Comparison of ENCODE assay signal across 16 cellular contexts in genomic region chr3:27625848-27626247, GRCh38.
DNase-seq lines count a peak whose midpoint lies in the region; ATAC-seq and TF ChIP-seq lines count a peak whose summit lies in the region.
"Had no signal": no experiment of that assay in that cellular context is flagged by ENCODE, and none has a peak within 500 bp of the region (broad histone marks: within the 10 kb centered on the region; RNA-seq: fewer than 3 reads in every experiment).

No MANE protein-coding gene starts in this region.

- peak overlapping the region; percentile 37 for H3K4me3 Mint-ChIP-seq in T-helper 2 cell treated with Interferon-gamma antibody and Interleukin-4, amounts not matched to agents 5 μg/mL and 100 μg/mL, for 36 hours
- H3K4me3 Mint-ChIP-seq in stimulated activated effector memory CD8-positive, alpha-beta T cell treated with anti-CD3 and anti-CD28 coated beads, Interleukin-12 subunit alpha, Interleukin-12 subunit beta, amount 100 ng/mL, for 72 hours, result no peak overlapping the region
- no peak overlapping the region for H3K4me3 Mint-ChIP-seq in activated T-helper 17 cell treated with anti-CD3 and anti-CD28 coated beads, Interleukin-2, amount 50 U/mL, for 72 hours

- H3K4me3 ChIP-seq in IMR-90 (ENCODE audit: insufficient read depth, low read depth, low read length) (no peak overlapping the region), coronary artery (no peak overlapping the region)

- no peaks in the 10 kb centered on the region for H3K79me1 ChIP-seq in IMR-90 (ENCODE audit: low read depth in 1 of 2, low read length in 2 of 2)

- no peak overlapping the region for H3K23ac ChIP-seq in IMR-90 (ENCODE audit: low read depth, low read length)

- H4K8ac ChIP-seq in IMR-90 (ENCODE audit: low read depth in 2 of 2, low read length in 2 of 2), result peak overlapping the region in 1 of 2 experiments; percentile 24; a peak in 1 of 4 replicates

- H4K20me1 ChIP-seq in IMR-90 (ENCODE audit: insufficient read depth, low read length), result no peaks in the 10 kb centered on the region

- H4K91ac ChIP-seq in IMR-90 (ENCODE audit: insufficient read depth, low read depth, low read length), result peak overlapping the region; percentile 10; the same call in 1 of the 2 replicates

- peak overlapping the region; percentile 34; the same call in 1 of the 3 replicates for H2BK15ac ChIP-seq in IMR-90 (ENCODE audit: low read depth, low read length)

- no CpG with 5 or more reads among the region's 3 CpGs for WGBS in IMR-90 (ENCODE audit: extremely low coverage in 2 of 2, insufficient read length in 1 of 2), 2 experiments

- H3K56ac ChIP-seq in IMR-90 (ENCODE audit: extremely low read depth, insufficient read depth, low read length), result no peak overlapping the region

- H3K4me1 Mint-ChIP-seq in T-helper 2 cell treated with Interferon-gamma antibody and Interleukin-4, amounts not matched to agents 5 μg/mL and 100 μg/mL, for 36 hours (ENCODE audit: low read depth), result peaks cover 55% of the 10 kb centered on the region
- peaks cover 45% of the 10 kb centered on the region for H3K4me1 Mint-ChIP-seq in stimulated activated effector memory CD8-positive, alpha-beta T cell treated with anti-CD3 and anti-CD28 coated beads, Interleukin-12 subunit alpha, Interleukin-12 subunit beta, amount 100 ng/mL, for 72 hours
- peaks cover 21% of the 10 kb centered on the region for H3K4me1 Mint-ChIP-seq in activated T-helper 17 cell treated with anti-CD3 and anti-CD28 coated beads, Interleukin-2, amount 50 U/mL, for 72 hours

- H3K36me3 Mint-ChIP-seq in T-helper 2 cell treated with Interferon-gamma antibody and Interleukin-4, amounts not matched to agents 5 μg/mL and 100 μg/mL, for 36 hours (ENCODE audit: low read depth), result peaks cover 1% of the 10 kb centered on the region
- no peaks in the 10 kb centered on the region for H3K36me3 Mint-ChIP-seq in stimulated activated effector memory CD8-positive, alpha-beta T cell treated with anti-CD3 and anti-CD28 coated beads, Interleukin-12 subunit alpha, Interleukin-12 subunit beta, amount 100 ng/mL, for 72 hours
- no peaks in the 10 kb centered on the region for H3K36me3 Mint-ChIP-seq in activated T-helper 17 cell treated with anti-CD3 and anti-CD28 coated beads, Interleukin-2, amount 50 U/mL, for 72 hours (ENCODE audit: low read depth)

- H2AFZ ChIP-seq in IMR-90 (replicated peaks; ENCODE audit: low read length, poor library complexity), result no peak overlapping the region

- H2BK120ac ChIP-seq in IMR-90 (ENCODE audit: low read depth, low read length), result no peak overlapping the region

- intact Hi-C loops in IMR-90 (cut with micrococcal nuclease), result no loop called here

- H3K9ac ChIP-seq in IMR-90 (ENCODE audit: low read depth, low read length), result no peak overlapping the region

- no peak overlapping the region for H4K5ac ChIP-seq in IMR-90 (ENCODE audit: low read depth, low read length)

- 0 out of 2 replicates have a peak overlapping the region, but pooled peaks have one; percentile 16 for H3K14ac ChIP-seq in IMR-90 (replicated peaks; ENCODE audit: low read depth, low read length)

- dilution Hi-C loops in IMR-90 (cut with HindIII; ENCODE audit: low sequenced_read_pairs, unreplicated experiment), result no loop called here

- ATAC-seq in IMR-90 (ENCODE audit: low read depth) (no peak), GM19023 (IDR thresholded peaks at IDR 0.05; ENCODE audit: unreplicated experiment) (no peak)
- ATAC-seq in stimulated activated effector memory CD8-positive, alpha-beta T cell treated with anti-CD3 and anti-CD28 coated beads, Interleukin-12 subunit alpha, Interleukin-12 subunit beta, amount 100 ng/mL, for 72 hours, result peak; percentile 31
- ATAC-seq in activated T-helper 17 cell treated with anti-CD3 and anti-CD28 coated beads, Interleukin-2, amount 50 U/mL, for 72 hours (replicated peaks), result no peak
- ATAC-seq: SK-N-SH treated with all-trans-retinoic acid at 6 μM for 48 hours had no signal

- H3K27ac ChIP-seq in IMR-90 (ENCODE audit: insufficient read depth, low read length) (no peak overlapping the region), coronary artery (no peak overlapping the region)
- H3K27ac ChIP-seq: C4-2B, HL-60 had no signal

- H2BK20ac ChIP-seq in IMR-90 (ENCODE audit: low read depth, low read length), result no peak overlapping the region

- H3K9me1 ChIP-seq in IMR-90 (ENCODE audit: insufficient read depth, low read length), result 0 out of 2 replicates have a peak, but pooled peaks cover 5% of the 10 kb centered on the region

- H3K4me1 ChIP-seq in IMR-90 (ENCODE audit: control insufficient read depth, insufficient read depth, low read length), result peaks cover 2% of the 10 kb centered on the region

- no peaks in the 10 kb centered on the region for H3K9me3 ChIP-seq in IMR-90 (ENCODE audit: control insufficient read depth, insufficient read depth, low read length)

- peak overlapping the region; percentile 69 for H3K27ac Mint-ChIP-seq in T-helper 2 cell treated with Interferon-gamma antibody and Interleukin-4, amounts not matched to agents 5 μg/mL and 100 μg/mL, for 36 hours
- peak overlapping the region; percentile 83 for H3K27ac Mint-ChIP-seq in stimulated activated effector memory CD8-positive, alpha-beta T cell treated with anti-CD3 and anti-CD28 coated beads, Interleukin-12 subunit alpha, Interleukin-12 subunit beta, amount 100 ng/mL, for 72 hours
- no peak overlapping the region for H3K27ac Mint-ChIP-seq in activated T-helper 17 cell treated with anti-CD3 and anti-CD28 coated beads, Interleukin-2, amount 50 U/mL, for 72 hours

- no peak overlapping the region for H2BK5ac ChIP-seq in IMR-90 (ENCODE audit: low read depth, low read length, poor library complexity, severe bottlenecking)

- TF ChIP-seq RAD21 in IMR-90 (IDR thresholded peaks at IDR 0.05; ENCODE audit: low read length), result no peak

- no peaks in the 10 kb centered on the region for H3K27me3 ChIP-seq in IMR-90 (ENCODE audit: control insufficient read depth, insufficient read depth, low read length)

- no peak for DNase-seq in T-helper 2 cell treated with Interferon-gamma antibody and Interleukin-4, amounts not matched to agents 5 μg/mL and 100 μg/mL, for 36 hours (ENCODE audit: low spot score)
- DNase-seq in T-helper 2 cell (no peak), IMR-90 (peak; percentile 19), coronary artery (ENCODE audit: low spot score) (peak; percentile 36)
- DNase-seq in stimulated activated effector memory CD8-positive, alpha-beta T cell treated with anti-CD3 and anti-CD28 coated beads, Interleukin-12 subunit alpha, Interleukin-12 subunit beta, amount 100 ng/mL, for 72 hours (ENCODE audit: low spot score in 2 of 2), result no peak
- DNase-seq: EL, HCEC 1CT, NCI-H187, NCI-H2171 treated with DMSO at 0.1 percent for 48 hours, NCI-H510A, SHP77 had no signal

- in situ Hi-C loops in IMR-90 (cut with MboI; ENCODE audit: low sequenced_read_pairs), result no loop called here

- POLR2A ChIA-PET in IMR-90 (lab: Charles Lee; ENCODE audit: unreplicated experiment), result no interaction called here

- no peak overlapping the region for H3K4me2 ChIP-seq in IMR-90 (ENCODE audit: low read depth, low read length)

- H3K36me3 ChIP-seq in IMR-90 (ENCODE audit: control insufficient read depth, insufficient read depth, low read length), result no peaks in the 10 kb centered on the region

- no peak for TF ChIP-seq POLR2A in IMR-90 (IDR thresholded peaks at IDR 0.05; ENCODE audit: low read depth, low read length)

- H2AK9ac ChIP-seq in IMR-90 (replicated peaks; ENCODE audit: low read depth, low read length, poor library complexity), result no peak overlapping the region

- 0 out of 2 replicates have a peak overlapping the region, but pooled peaks have one; percentile 0 for H3K4ac ChIP-seq in IMR-90 (ENCODE audit: low read depth, low read length)

- H3K27me3 Mint-ChIP-seq in T-helper 2 cell treated with Interferon-gamma antibody and Interleukin-4, amounts not matched to agents 5 μg/mL and 100 μg/mL, for 36 hours (ENCODE audit: low read depth), result no peaks in the 10 kb centered on the region
- no peaks in the 10 kb centered on the region for H3K27me3 Mint-ChIP-seq in activated T-helper 17 cell treated with anti-CD3 and anti-CD28 coated beads, Interleukin-2, amount 50 U/mL, for 72 hours

- TF ChIP-seq CTCF in IMR-90 (conservative IDR thresholded peaks at IDR 0.05; ENCODE audit: low read depth, low read length) (no peak), coronary artery (IDR thresholded peaks at IDR 0.05) (no peak)

- H3K9me3 Mint-ChIP-seq in T-helper 2 cell treated with Interferon-gamma antibody and Interleukin-4, amounts not matched to agents 5 μg/mL and 100 μg/mL, for 36 hours, result no peaks in the 10 kb centered on the region
- H3K9me3 Mint-ChIP-seq in stimulated activated effector memory CD8-positive, alpha-beta T cell treated with anti-CD3 and anti-CD28 coated beads, Interleukin-12 subunit alpha, Interleukin-12 subunit beta, amount 100 ng/mL, for 72 hours, result no peaks in the 10 kb centered on the region
- H3K9me3 Mint-ChIP-seq in activated T-helper 17 cell treated with anti-CD3 and anti-CD28 coated beads, Interleukin-2, amount 50 U/mL, for 72 hours, result no peaks in the 10 kb centered on the region

- no TSS peak for BruUV-seq in IMR-90 (replicated peaks; lab: Mats Ljungman, UMichigan)

- no peak overlapping the region for H3K18ac ChIP-seq in IMR-90 (ENCODE audit: low read depth, low read length)

- H2AK5ac ChIP-seq in IMR-90 (ENCODE audit: low read depth, low read length), result peak overlapping the region; percentile 23; the same call in 1 of the 2 replicates

- CTCF ChIA-PET in IMR-90 (lab: Yijun Ruan, JAX), result no interaction called here

TF ChIP-seq in IMR-90, 13 proteins besides CTCF, POLR2A, EP300 and RAD21:
- no peak for TF ChIP-seq RFX5 (IDR thresholded peaks at IDR 0.05; ENCODE audit: low read depth, low read length)

Comparison
In these comparisons a context has a peak if more than half of its experiments do, and no peak if none do; other contexts are left out.
1. DNase-seq: peak in IMR-90 (single experiment) and coronary artery (single experiment); none in T-helper 2 cell treated with Interferon-gamma antibody and Interleukin-4, amounts not matched to agents 5 μg/mL and 100 μg/mL, for 36 hours (single experiment), T-helper 2 cell (0 of 5) and stimulated activated effector memory CD8-positive, alpha-beta T cell treated with anti-CD3 and anti-CD28 coated beads, Interleukin-12 subunit alpha, Interleukin-12 subunit beta, amount 100 ng/mL, for 72 hours (0 of 2).